In the genomic region with DNA sequence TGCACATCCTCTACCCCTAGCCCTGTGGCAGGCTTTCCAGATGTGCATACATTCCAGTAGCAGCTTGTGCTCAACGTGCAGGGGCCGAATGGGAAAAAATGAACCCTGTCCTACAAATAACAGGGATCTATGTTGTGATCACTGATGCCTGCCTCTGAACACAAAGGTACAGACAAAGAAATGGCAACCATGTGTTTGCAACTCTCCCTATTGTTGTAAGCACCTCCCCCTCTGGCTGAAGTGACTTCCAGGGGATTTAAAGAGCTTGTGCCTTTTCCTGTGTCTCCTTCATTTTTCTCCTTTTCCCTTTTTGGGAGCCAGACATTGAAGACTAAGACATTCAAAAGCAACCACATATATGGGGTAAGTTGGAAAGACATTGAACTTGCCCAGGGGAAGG, we compare ENCODE assay signal across 21 cellular contexts. TPM values are rescaled to one million over a fixed set of nuclear protein-coding genes. Genes with fewer than 3 reads are reported as not detected.
A peak's percentile ranks its signal among the peaks of the same experiment; 100 is the strongest.
DNase-seq lines count a peak whose midpoint lies in the region; ATAC-seq and TF ChIP-seq lines count a peak whose summit lies in the region.
"Had no signal": no experiment of that assay in that cellular context is flagged by ENCODE, and none has a peak within 500 bp of the region (broad histone marks: within the 10 kb centered on the region; RNA-seq: fewer than 3 reads in every experiment).

No MANE protein-coding gene starts in this region.

- no peaks in the 10 kb centered on the region for H3K27me3 Mint-ChIP-seq in T-helper 1 cell treated with Interleukin-12 subunit alpha and Interleukin-12 subunit beta and Interleukin-4 antibody, amounts not matched to agents 30 μg/mL and 1 μg/mL, for 36 hours (ENCODE audit: low read depth)
- no peaks in the 10 kb centered on the region for H3K27me3 Mint-ChIP-seq in activated naive CD8-positive, alpha-beta T cell treated with anti-CD3 and anti-CD28 coated beads, Interleukin-2, amount 50 U/mL, for 24 hours
- no peaks in the 10 kb centered on the region for H3K27me3 Mint-ChIP-seq in naive thymus-derived CD4-positive, alpha-beta T cell
- H3K27me3 Mint-ChIP-seq: B cell, type B pancreatic cell had no signal

- peaks cover 65% of the 10 kb centered on the region for H3K36me3 Mint-ChIP-seq in T-helper 1 cell treated with Interleukin-12 subunit alpha and Interleukin-12 subunit beta and Interleukin-4 antibody, amounts not matched to agents 30 μg/mL and 1 μg/mL, for 36 hours (ENCODE audit: low read depth)
- peaks cover 55% of the 10 kb centered on the region for H3K36me3 Mint-ChIP-seq in activated naive CD8-positive, alpha-beta T cell treated with anti-CD3 and anti-CD28 coated beads, Interleukin-2, amount 50 U/mL, for 24 hours (ENCODE audit: low read depth)
- peaks cover 18 to 67% (median 57%) of the 10 kb centered on the region in 5 donors for H3K36me3 Mint-ChIP-seq in naive thymus-derived CD4-positive, alpha-beta T cell
- H3K36me3 Mint-ChIP-seq: type B pancreatic cell had no signal

- peaks cover 11% of the 10 kb centered on the region for H3K36me3 ChIP-seq in DND-41 (ENCODE audit: insufficient read depth, low read length)
- H3K36me3 ChIP-seq in naive thymus-derived CD4-positive, alpha-beta T cell (ENCODE audit: control insufficient read depth in 2 of 3, insufficient read depth in 3 of 3, low read length in 3 of 3), result peaks cover 0 to 4% (median 0%) of the 10 kb centered on the region in 3 experiments
- peaks cover 51% of the 10 kb centered on the region for H3K36me3 ChIP-seq in OCI-LY7 (ENCODE audit: insufficient read depth, low read length)
- H3K36me3 ChIP-seq: stomach had no signal

- no peak overlapping the region for H3K4me3 Mint-ChIP-seq in T-helper 1 cell treated with Interleukin-12 subunit alpha and Interleukin-12 subunit beta and Interleukin-4 antibody, amounts not matched to agents 30 μg/mL and 1 μg/mL, for 36 hours
- no peak overlapping the region for H3K4me3 Mint-ChIP-seq in activated naive CD8-positive, alpha-beta T cell treated with anti-CD3 and anti-CD28 coated beads, Interleukin-2, amount 50 U/mL, for 24 hours
- peak overlapping the region in 6 of 10 donors; percentile 25 to 94 (median 50) for H3K4me3 Mint-ChIP-seq in naive thymus-derived CD4-positive, alpha-beta T cell
- H3K4me3 Mint-ChIP-seq: B cell, type B pancreatic cell had no signal

- H2AFZ ChIP-seq in DND-41 (ENCODE audit: low read depth, low read length) (no peak overlapping the region), OCI-LY7 (ENCODE audit: low read length) (no peak overlapping the region)
- H2AFZ ChIP-seq: GM23248, parathyroid adenoma had no signal

- CTCF ChIA-PET in naive thymus-derived CD4-positive, alpha-beta T cell (lab: Charles Lee), result interaction anchor here (0.7 to 2.2 kb wide), 7 partner anchors 10 to 116 kb away, joined by 3 to 10 read pairs (median 5); a partner anchor contains a TSS
- CTCF ChIA-PET in OCI-LY7 (lab: Charles Lee; ENCODE audit: unreplicated experiment), result no interaction called here

- H3K9ac ChIP-seq in DND-41 (ENCODE audit: low read depth, low read length), result no peak overlapping the region
- H3K9ac ChIP-seq: GM23248, parathyroid adenoma had no signal

- H3K4me1 Mint-ChIP-seq in T-helper 1 cell treated with Interleukin-12 subunit alpha and Interleukin-12 subunit beta and Interleukin-4 antibody, amounts not matched to agents 30 μg/mL and 1 μg/mL, for 36 hours (ENCODE audit: low read depth), result peaks cover 75% of the 10 kb centered on the region
- H3K4me1 Mint-ChIP-seq in activated naive CD8-positive, alpha-beta T cell treated with anti-CD3 and anti-CD28 coated beads, Interleukin-2, amount 50 U/mL, for 24 hours, result peaks cover 93% of the 10 kb centered on the region
- H3K4me1 Mint-ChIP-seq in naive thymus-derived CD4-positive, alpha-beta T cell, result peaks cover 63 to 100% (median 98%) of the 10 kb centered on the region in 7 donors

- H3K9me3 ChIP-seq in DND-41 (ENCODE audit: insufficient read depth, low read length, severe bottlenecking), result peaks cover 5% of the 10 kb centered on the region
- H3K9me3 ChIP-seq in naive thymus-derived CD4-positive, alpha-beta T cell (ENCODE audit: control insufficient read depth in 2 of 3, low read length in 3 of 3), result peaks cover 0 to 4% (median 0%) of the 10 kb centered on the region in 3 experiments
- peaks cover 24% of the 10 kb centered on the region; the same call in 1 of the 2 replicates for H3K9me3 ChIP-seq in OCI-LY7 (ENCODE audit: low read length)
- H3K9me3 ChIP-seq: stomach had no signal

- no peaks in the 10 kb centered on the region for H3K9me2 ChIP-seq in OCI-LY7 (ENCODE audit: insufficient read depth, low read length)

- H3K4me2 ChIP-seq in DND-41 (ENCODE audit: insufficient read depth, low read length) (no peak overlapping the region), OCI-LY7 (ENCODE audit: low read length) (no peak overlapping the region)

- intact Hi-C loops in naive thymus-derived CD4-positive, alpha-beta T cell (cut with micrococcal nuclease), result no loop called here
- intact Hi-C loops in OCI-LY7 (cut with micrococcal nuclease; ENCODE audit: unreplicated experiment), result no loop called here

- H3K9me3 Mint-ChIP-seq in T-helper 1 cell treated with Interleukin-12 subunit alpha and Interleukin-12 subunit beta and Interleukin-4 antibody, amounts not matched to agents 30 μg/mL and 1 μg/mL, for 36 hours, result peaks cover 9% of the 10 kb centered on the region
- H3K9me3 Mint-ChIP-seq in activated naive CD8-positive, alpha-beta T cell treated with anti-CD3 and anti-CD28 coated beads, Interleukin-2, amount 50 U/mL, for 24 hours, result peaks cover 17% of the 10 kb centered on the region
- H3K9me3 Mint-ChIP-seq in naive thymus-derived CD4-positive, alpha-beta T cell, result peaks cover 0 to 21% (median 10%) of the 10 kb centered on the region in 11 donors
- H3K9me3 Mint-ChIP-seq: type B pancreatic cell had no signal

- POLR2A ChIA-PET in naive thymus-derived CD4-positive, alpha-beta T cell (lab: Charles Lee), result interaction anchor here (0.8 to 14.3 kb wide), 9 partner anchors 8 to 152 kb away, joined by 3 to 288 read pairs (median 4); no protein-coding TSS in a partner anchor
- POLR2A ChIA-PET in OCI-LY7 (lab: Charles Lee), result interaction anchor here (0.8 to 1.9 kb wide), 4 partner anchors 18 to 152 kb away, joined by 3 to 7 read pairs (median 4); no protein-coding TSS in a partner anchor

- H3K4me1 ChIP-seq in DND-41 (ENCODE audit: insufficient read depth, low read length), result peaks cover 63% of the 10 kb centered on the region
- peaks cover 83 to 93% of the 10 kb centered on the region in 2 donors for H3K4me1 ChIP-seq in naive thymus-derived CD4-positive, alpha-beta T cell (ENCODE audit: control insufficient read depth in 2 of 2, insufficient read depth in 2 of 2, low read length in 2 of 2)
- peaks cover 19% of the 10 kb centered on the region for H3K4me1 ChIP-seq in OCI-LY7 (ENCODE audit: insufficient read depth, low read length, poor library complexity, severe bottlenecking)
- H3K4me1 ChIP-seq: parathyroid adenoma had no signal

- no peak overlapping the region for H3K4me3 ChIP-seq in DND-41 (ENCODE audit: low read depth in 1 of 2, low read length in 2 of 2)
- no peak overlapping the region for H3K4me3 ChIP-seq in naive thymus-derived CD4-positive, alpha-beta T cell (ENCODE audit: low read length)
- H3K4me3 ChIP-seq in OCI-LY7 (ENCODE audit: low read depth, low read length, poor library complexity, severe bottlenecking), result no peak overlapping the region
- H3K4me3 ChIP-seq: GM23248, stomach had no signal

- H3K27me3 ChIP-seq in DND-41 (ENCODE audit: insufficient read depth, low read length, poor library complexity), result no peaks in the 10 kb centered on the region
- no peaks in the 10 kb centered on the region for H3K27me3 ChIP-seq in naive thymus-derived CD4-positive, alpha-beta T cell (ENCODE audit: control insufficient read depth in 2 of 2, insufficient read depth in 2 of 2, low read length in 2 of 2)
- H3K27me3 ChIP-seq: stomach had no signal

- H4K20me1 ChIP-seq in DND-41 (ENCODE audit: insufficient read depth, low read length) (no peaks in the 10 kb centered on the region), OCI-LY7 (ENCODE audit: insufficient read depth, low read length) (no peaks in the 10 kb centered on the region)

- no peak for ATAC-seq in DND-41 (ENCODE audit: insufficient read depth, low read depth)
- ATAC-seq in activated naive CD8-positive, alpha-beta T cell treated with anti-CD3 and anti-CD28 coated beads, Interleukin-2, amount 50 U/mL, for 24 hours, result no peak
- no peak for ATAC-seq in naive thymus-derived CD4-positive, alpha-beta T cell
- no peak for ATAC-seq in GM18511 (IDR thresholded peaks at IDR 0.05; ENCODE audit: unreplicated experiment)

- BruUV-seq in OCI-LY7 (replicated peaks; lab: Mats Ljungman, UMichigan), result no TSS peak

- DNase-seq in T-helper 1 cell (no peak), DND-41 (no peak), LoVo (ENCODE audit: low spot score) (no peak), OCI-LY7 (ENCODE audit: low spot score) (no peak)
- DNase-seq in activated naive CD8-positive, alpha-beta T cell treated with anti-CD3 and anti-CD28 coated beads, Interleukin-2, amount 50 U/mL, for 24 hours, result no peak
- DNase-seq in naive thymus-derived CD4-positive, alpha-beta T cell, result no peak
- DNase-seq: 8988T; activated gamma-delta T cell; aorta; GM23248; NCI-H1092; NCI-H2081; NCI-H524 treated with DMSO at 0.1 percent for 48 hours; stimulated activated CD4-positive, alpha-beta T cell treated with anti-CD3 and anti-CD28 coated beads, Interleukin-2, amount 100 ng/mL, for 24 hours; stomach had no signal

- H3K27ac Mint-ChIP-seq in T-helper 1 cell treated with Interleukin-12 subunit alpha and Interleukin-12 subunit beta and Interleukin-4 antibody, amounts not matched to agents 30 μg/mL and 1 μg/mL, for 36 hours, result peak overlapping the region; percentile 38
- H3K27ac Mint-ChIP-seq in activated naive CD8-positive, alpha-beta T cell treated with anti-CD3 and anti-CD28 coated beads, Interleukin-2, amount 50 U/mL, for 24 hours, result peak overlapping the region; percentile 46
- peak overlapping the region in 6 of 9 donors; percentile 54 to 93 (median 73) for H3K27ac Mint-ChIP-seq in naive thymus-derived CD4-positive, alpha-beta T cell
- H3K27ac Mint-ChIP-seq: type B pancreatic cell had no signal

- TF ChIP-seq CTCF in DND-41 (IDR thresholded peaks at IDR 0.05; ENCODE audit: borderline replicate concordance, extremely low read depth, low read length, poor library complexity, severe bottlenecking), result no peak
- TF ChIP-seq CTCF in OCI-LY7 (conservative IDR thresholded peaks at IDR 0.05; ENCODE audit: low read length), result no peak

- peak overlapping the region; percentile 41 for H3K27ac ChIP-seq in DND-41 (ENCODE audit: low read length)
- no peak overlapping the region for H3K27ac ChIP-seq in naive thymus-derived CD4-positive, alpha-beta T cell (ENCODE audit: low read depth, low read length)
- H3K27ac ChIP-seq in OCI-LY7 (ENCODE audit: low read depth, low read length, poor library complexity, severe bottlenecking), result no peak overlapping the region
- H3K27ac ChIP-seq: GM23248, parathyroid adenoma, stomach had no signal

- peaks cover 44% of the 10 kb centered on the region for H3K79me2 ChIP-seq in DND-41 (ENCODE audit: insufficient read depth, low read length)
- H3K79me2 ChIP-seq in OCI-LY7 (ENCODE audit: insufficient read depth, low read depth, low read length), result peaks cover 19% of the 10 kb centered on the region; the same call in 1 of the 2 replicates
- H3K79me2 ChIP-seq: parathyroid adenoma had no signal

RNA-seq across cellular contexts. Expression of a gene that starts 21.6 kb away (rescaled TPM):
- total RNA-seq in naive thymus-derived CD4-positive, alpha-beta T cell, result 100 to 1,000 TPM in 4 of 5 experiments, 10 to 100 TPM in 1; 68.2 to 139 (median 116) TPM
- 100 to 1,000 TPM in 1 of 2 donors, 10 to 100 TPM in 1; 63.3 to 134 TPM for polyA plus RNA-seq in naive thymus-derived CD4-positive, alpha-beta T cell
- 18.6 and 22.3 TPM in 2 replicates for total RNA-seq in OCI-LY7 (2014; rRNA removed; shearing (Covaris generic))
- 37.7 and 43.8 TPM in 2 replicates for total RNA-seq in OCI-LY7 (2022)
- total RNA-seq: G401, GM23248 had no signal
- polyA plus RNA-seq: GM23248 had no signal

Comparison
In these comparisons a context has a peak if more than half of its experiments do, and no peak if none do; other contexts are left out.
1. H3K4me3 Mint-ChIP-seq: peak in naive thymus-derived CD4-positive, alpha-beta T cell (6 of 10); none in T-helper 1 cell treated with Interleukin-12 subunit alpha and Interleukin-12 subunit beta and Interleukin-4 antibody, amounts not matched to agents 30 μg/mL and 1 μg/mL, for 36 hours (single experiment) and activated naive CD8-positive, alpha-beta T cell treated with anti-CD3 and anti-CD28 coated beads, Interleukin-2, amount 50 U/mL, for 24 hours (single experiment).
2. Peak in every context shown above with its lines, with median percentiles within 50 percentile points of each other: H3K27ac Mint-ChIP-seq.